10 cellular contexts compared by ENCODE assay signal in the genomic region with DNA sequence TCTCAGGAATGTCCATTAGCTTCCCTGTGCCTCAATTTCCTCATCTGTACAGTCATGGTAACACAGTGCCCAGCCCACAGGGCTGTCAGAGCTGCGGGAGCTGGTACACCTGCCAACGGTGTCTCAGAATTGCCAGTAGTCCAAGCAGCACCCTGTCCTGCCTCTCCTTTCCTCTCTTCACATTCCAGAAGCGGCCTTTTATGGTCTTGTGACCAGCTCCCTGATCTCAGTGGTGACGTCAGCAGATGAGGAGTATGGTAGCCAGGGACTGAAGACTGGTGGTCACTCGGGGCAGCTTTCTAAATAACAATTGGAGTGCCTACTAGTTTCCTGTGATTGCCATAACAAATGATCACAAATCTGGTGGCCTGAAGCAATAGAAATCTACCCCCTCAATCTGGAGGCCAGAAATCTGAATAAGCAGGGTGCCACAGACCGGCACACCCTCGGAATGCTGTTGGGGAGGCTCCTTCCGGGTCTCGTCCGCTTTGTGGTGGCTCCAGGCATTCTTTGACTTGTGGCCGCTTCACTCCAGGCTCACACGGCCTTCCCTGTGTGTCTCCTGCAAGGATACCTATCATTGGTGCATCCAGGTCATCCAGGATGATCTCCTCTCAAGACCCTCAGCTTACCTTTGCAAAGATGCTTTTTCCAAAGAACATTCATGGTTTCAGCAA. TPM values are rescaled to one million over a fixed set of nuclear protein-coding genes. Genes with fewer than 3 reads are reported as not detected.
DNase-seq lines count a peak whose midpoint lies in the region; ATAC-seq and TF ChIP-seq lines count a peak whose summit lies in the region.
"Had no signal": no experiment of that assay in that cellular context is flagged by ENCODE, and none has a peak within 500 bp of the region (broad histone marks: within the 10 kb centered on the region; RNA-seq: fewer than 3 reads in every experiment).

No MANE protein-coding gene starts in this region.

- POLR2A ChIA-PET in naive thymus-derived CD8-positive, alpha-beta T cell (lab: Charles Lee), result interaction anchor here (0.8 to 2.3 kb wide), 2 partner anchors 9 to 66 kb away, joined by 5 to 16 read pairs; a partner anchor contains a TSS

- DNase-seq in CD4-positive, CD25-positive, alpha-beta regulatory T cell, result no peak
- DNase-seq in central memory CD8-positive, alpha-beta T cell (ENCODE audit: low spot score in 2 of 2), result no peak
- DNase-seq in naive thymus-derived CD8-positive, alpha-beta T cell, result no peak
- DNase-seq in SW480 (ENCODE audit: low spot score) (no peak), GM03348 (ENCODE audit: low spot score) (no peak)
- DNase-seq: effector CD8-positive, alpha-beta T cell; MV-4-11 had no signal

- TF ChIP-seq CTCF in Loucy (conservative IDR thresholded peaks at IDR 0.05; ENCODE audit: low read length), result no peak

- peaks cover 4 to 67% (median 33%) of the 10 kb centered on the region in 4 donors for H3K4me1 Mint-ChIP-seq in CD4-positive, CD25-positive, alpha-beta regulatory T cell
- H3K4me1 Mint-ChIP-seq in central memory CD8-positive, alpha-beta T cell, result peaks cover 48% of the 10 kb centered on the region
- peaks cover 28 to 63% (median 60%) of the 10 kb centered on the region in 4 donors for H3K4me1 Mint-ChIP-seq in naive thymus-derived CD8-positive, alpha-beta T cell

- H3K9me2 ChIP-seq in Loucy (replicated peaks; ENCODE audit: low read depth, low read length), result no peaks in the 10 kb centered on the region

- peaks cover 7% of the 10 kb centered on the region for H3K27me3 Mint-ChIP-seq in CD4-positive, CD25-positive, alpha-beta regulatory T cell
- H3K27me3 Mint-ChIP-seq in central memory CD8-positive, alpha-beta T cell, result no peaks in the 10 kb centered on the region
- H3K27me3 Mint-ChIP-seq in naive thymus-derived CD8-positive, alpha-beta T cell, result no peaks in the 10 kb centered on the region

- peak overlapping the region; percentile 96 to 99 (median 97) for H3K4me3 Mint-ChIP-seq in CD4-positive, CD25-positive, alpha-beta regulatory T cell
- H3K4me3 Mint-ChIP-seq in central memory CD8-positive, alpha-beta T cell, result peak overlapping the region; percentile 92
- H3K4me3 Mint-ChIP-seq in naive thymus-derived CD8-positive, alpha-beta T cell, result peak overlapping the region; percentile 91 to 98 (median 96)

- no peak overlapping the region for H2AFZ ChIP-seq in Loucy (ENCODE audit: low read length)

- H3K9me3 ChIP-seq in CD4-positive, CD25-positive, alpha-beta regulatory T cell (ENCODE audit: control insufficient read depth in 2 of 2, low read length in 2 of 2), result no peaks in the 10 kb centered on the region
- H3K9me3 ChIP-seq in Loucy (ENCODE audit: insufficient read depth, low read depth, low read length), result no peaks in the 10 kb centered on the region

- peak overlapping the region; percentile 98 for H3K9ac ChIP-seq in Loucy (ENCODE audit: low read depth, low read length, poor library complexity, severe bottlenecking)

- H3K9me3 Mint-ChIP-seq in CD4-positive, CD25-positive, alpha-beta regulatory T cell, result peaks cover 0 to 2% (median 0%) of the 10 kb centered on the region in 7 donors
- H3K9me3 Mint-ChIP-seq in central memory CD8-positive, alpha-beta T cell, result no peaks in the 10 kb centered on the region
- H3K9me3 Mint-ChIP-seq in naive thymus-derived CD8-positive, alpha-beta T cell, result no peaks in the 10 kb centered on the region

- peaks cover 53% of the 10 kb centered on the region for H3K79me2 ChIP-seq in Loucy (ENCODE audit: insufficient read depth, low read length)

- peaks cover 38% of the 10 kb centered on the region for H3K4me1 ChIP-seq in CD4-positive, CD25-positive, alpha-beta regulatory T cell (ENCODE audit: control insufficient read depth, insufficient read depth, low read length, poor library complexity, severe bottlenecking)
- H3K4me1 ChIP-seq in Loucy (ENCODE audit: insufficient read depth, low read length, poor library complexity, severe bottlenecking), result peaks cover 28% of the 10 kb centered on the region

- peak overlapping the region; percentile 98 for H3K4me3 ChIP-seq in CD4-positive, CD25-positive, alpha-beta regulatory T cell (ENCODE audit: low read depth, low read length)
- peak overlapping the region; percentile 78 for H3K4me3 ChIP-seq in Loucy (ENCODE audit: low read length, poor library complexity, severe bottlenecking)

- peak overlapping the region; percentile 91 for H3K4me2 ChIP-seq in Loucy (ENCODE audit: low read depth, low read length, poor library complexity, severe bottlenecking)

- peaks cover 57% of the 10 kb centered on the region for H4K20me1 ChIP-seq in Loucy (ENCODE audit: insufficient read depth, low read length, poor library complexity, severe bottlenecking)

- H3K36me3 Mint-ChIP-seq in CD4-positive, CD25-positive, alpha-beta regulatory T cell, result peaks cover 26% of the 10 kb centered on the region
- peaks cover 37% of the 10 kb centered on the region for H3K36me3 Mint-ChIP-seq in central memory CD8-positive, alpha-beta T cell (ENCODE audit: insufficient read depth)
- H3K36me3 Mint-ChIP-seq in naive thymus-derived CD8-positive, alpha-beta T cell, result peaks cover 0 to 58% (median 11%) of the 10 kb centered on the region in 3 donors

- no peaks in the 10 kb centered on the region for H3F3A ChIP-seq in Loucy (ENCODE audit: low read depth)

- ATAC-seq in CD4-positive, CD25-positive, alpha-beta regulatory T cell (ENCODE audit: low read depth in 2 of 2), result no peak
- ATAC-seq in central memory CD8-positive, alpha-beta T cell (replicated peaks; ENCODE audit: extremely low read depth, poor library complexity, severe bottlenecking), result no peak
- no peak for ATAC-seq in naive thymus-derived CD8-positive, alpha-beta T cell
- ATAC-seq in GM21529 (IDR thresholded peaks at IDR 0.05; ENCODE audit: unreplicated experiment) (no peak), HG03280 (IDR thresholded peaks at IDR 0.05; ENCODE audit: unreplicated experiment) (no peak)

- peak overlapping the region; percentile 89 to 98 (median 95) for H3K27ac Mint-ChIP-seq in CD4-positive, CD25-positive, alpha-beta regulatory T cell
- H3K27ac Mint-ChIP-seq in central memory CD8-positive, alpha-beta T cell (ENCODE audit: low read depth), result peak overlapping the region; percentile 98
- peak overlapping the region; percentile 85 to 98 (median 97) for H3K27ac Mint-ChIP-seq in naive thymus-derived CD8-positive, alpha-beta T cell

- H3K27me3 ChIP-seq in CD4-positive, CD25-positive, alpha-beta regulatory T cell (ENCODE audit: control insufficient read depth, insufficient read depth, low read length), result no peaks in the 10 kb centered on the region
- peaks cover 6% of the 10 kb centered on the region for H3K27me3 ChIP-seq in Loucy (ENCODE audit: insufficient read depth, low read length, poor library complexity, severe bottlenecking)

- H3K36me3 ChIP-seq in CD4-positive, CD25-positive, alpha-beta regulatory T cell (ENCODE audit: control insufficient read depth, insufficient read depth, low read length), result peaks cover 41% of the 10 kb centered on the region
- peaks cover 20% of the 10 kb centered on the region; the same call in 1 of the 2 replicates for H3K36me3 ChIP-seq in Loucy (ENCODE audit: insufficient read depth, low read length)

- H3K27ac ChIP-seq in CD4-positive, CD25-positive, alpha-beta regulatory T cell (ENCODE audit: insufficient read depth, low read length, poor library complexity, severe bottlenecking), result peak overlapping the region; percentile 88

RNA-seq across cellular contexts. Expression of a gene that starts 2.1 kb away (rescaled TPM):
- 12.0 TPM for total RNA-seq in CD4-positive, CD25-positive, alpha-beta regulatory T cell
- 10 to 100 TPM; 14.6 to 33.5 (median 19.7) TPM for polyA plus RNA-seq in CD4-positive, CD25-positive, alpha-beta regulatory T cell
- total RNA-seq in naive thymus-derived CD8-positive, alpha-beta T cell, result 10 to 100 TPM; 34.7 to 37.8 TPM
- 10 to 100 TPM in 1 of 3 donors, 1 to 10 TPM in 2; 7.2 to 19.3 (median 8.4) TPM for polyA plus RNA-seq in naive thymus-derived CD8-positive, alpha-beta T cell
